ENCODE assay signal across 4 cellular contexts in the genomic region with DNA sequence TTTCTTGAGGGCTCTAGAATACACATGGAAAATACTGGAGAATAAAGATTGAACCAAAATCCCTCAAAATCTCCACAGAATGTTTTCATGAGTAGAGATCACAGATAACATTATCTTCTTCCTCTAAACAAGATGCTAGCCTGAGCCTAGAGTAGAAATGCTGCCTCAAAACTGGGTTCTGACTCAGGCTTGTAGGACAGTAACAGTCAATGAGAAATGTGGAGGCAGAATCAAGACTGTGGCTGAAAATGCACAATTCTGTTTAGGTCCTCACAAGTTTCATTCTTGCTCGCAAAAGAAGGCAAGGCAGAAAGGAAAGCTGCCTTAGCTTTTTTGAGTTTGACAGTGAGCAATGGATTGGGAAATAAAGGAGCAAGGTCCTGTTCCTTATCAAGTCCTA. TPM values are rescaled to one million over a fixed set of nuclear protein-coding genes. Genes with fewer than 3 reads are reported as not detected.
"Had no signal": no experiment of that assay in that cellular context is flagged by ENCODE, and none has a peak within 500 bp of the region (broad histone marks: within the 10 kb centered on the region; RNA-seq: fewer than 3 reads in every experiment).

No MANE protein-coding gene starts in this region.

RNA-seq across cellular contexts. Expression of a gene that starts 19.5 kb away (rescaled TPM):
- total RNA-seq: M059J had no signal
- polyA plus RNA-seq: IgD-negative memory B cell had no signal

RNA-seq across cellular contexts. Expression of a gene that starts 55.6 kb away (rescaled TPM):
- total RNA-seq: HT1080, K562, M059J had no signal
- polyA plus RNA-seq: IgD-negative memory B cell had no signal
